Comparison of ENCODE assay signal across 2 cellular contexts in genomic region chr1:35572296-35572695, GRCh38.
TF ChIP-seq lines count a peak whose summit lies in the region.

No MANE protein-coding gene starts in this region.

TF ChIP-seq in A549, 52 proteins besides CTCF, POLR2A, EP300 and RAD21:
- TF ChIP-seq PBX3 (IDR thresholded peaks at IDR 0.05) = no peak
- TF ChIP-seq HMGXB4 (CRISPR knock-in tag; IDR thresholded peaks at IDR 0.05; ENCODE audit: borderline replicate concordance) = no peak
- no peak for TF ChIP-seq HOXB5 (CRISPR knock-in tag; IDR thresholded peaks at IDR 0.05)
- TF ChIP-seq KDM1A (IDR thresholded peaks at IDR 0.05; ENCODE audit: low read depth) = no peak
- no peak for TF ChIP-seq CBX8 (IDR thresholded peaks at IDR 0.05)
- TF ChIP-seq CHD4 (IDR thresholded peaks at IDR 0.05; ENCODE audit: borderline replicate concordance) = no peak
- no peak for TF ChIP-seq CBX2 (IDR thresholded peaks at IDR 0.05; ENCODE audit: borderline replicate concordance, low read depth)
TF ChIP-seq in A549: peak in this region for 0.

TF ChIP-seq in GM23338, 12 proteins besides CTCF, POLR2A, EP300 and RAD21 (continued from another document):
- TF ChIP-seq REST (IDR thresholded peaks at IDR 0.05; ENCODE audit: unreplicated experiment) = no peak
- TF ChIP-seq EZH2phosphoT487 (IDR thresholded peaks at IDR 0.05; ENCODE audit: unreplicated experiment) = no peak
- TF ChIP-seq, protein P1, sequence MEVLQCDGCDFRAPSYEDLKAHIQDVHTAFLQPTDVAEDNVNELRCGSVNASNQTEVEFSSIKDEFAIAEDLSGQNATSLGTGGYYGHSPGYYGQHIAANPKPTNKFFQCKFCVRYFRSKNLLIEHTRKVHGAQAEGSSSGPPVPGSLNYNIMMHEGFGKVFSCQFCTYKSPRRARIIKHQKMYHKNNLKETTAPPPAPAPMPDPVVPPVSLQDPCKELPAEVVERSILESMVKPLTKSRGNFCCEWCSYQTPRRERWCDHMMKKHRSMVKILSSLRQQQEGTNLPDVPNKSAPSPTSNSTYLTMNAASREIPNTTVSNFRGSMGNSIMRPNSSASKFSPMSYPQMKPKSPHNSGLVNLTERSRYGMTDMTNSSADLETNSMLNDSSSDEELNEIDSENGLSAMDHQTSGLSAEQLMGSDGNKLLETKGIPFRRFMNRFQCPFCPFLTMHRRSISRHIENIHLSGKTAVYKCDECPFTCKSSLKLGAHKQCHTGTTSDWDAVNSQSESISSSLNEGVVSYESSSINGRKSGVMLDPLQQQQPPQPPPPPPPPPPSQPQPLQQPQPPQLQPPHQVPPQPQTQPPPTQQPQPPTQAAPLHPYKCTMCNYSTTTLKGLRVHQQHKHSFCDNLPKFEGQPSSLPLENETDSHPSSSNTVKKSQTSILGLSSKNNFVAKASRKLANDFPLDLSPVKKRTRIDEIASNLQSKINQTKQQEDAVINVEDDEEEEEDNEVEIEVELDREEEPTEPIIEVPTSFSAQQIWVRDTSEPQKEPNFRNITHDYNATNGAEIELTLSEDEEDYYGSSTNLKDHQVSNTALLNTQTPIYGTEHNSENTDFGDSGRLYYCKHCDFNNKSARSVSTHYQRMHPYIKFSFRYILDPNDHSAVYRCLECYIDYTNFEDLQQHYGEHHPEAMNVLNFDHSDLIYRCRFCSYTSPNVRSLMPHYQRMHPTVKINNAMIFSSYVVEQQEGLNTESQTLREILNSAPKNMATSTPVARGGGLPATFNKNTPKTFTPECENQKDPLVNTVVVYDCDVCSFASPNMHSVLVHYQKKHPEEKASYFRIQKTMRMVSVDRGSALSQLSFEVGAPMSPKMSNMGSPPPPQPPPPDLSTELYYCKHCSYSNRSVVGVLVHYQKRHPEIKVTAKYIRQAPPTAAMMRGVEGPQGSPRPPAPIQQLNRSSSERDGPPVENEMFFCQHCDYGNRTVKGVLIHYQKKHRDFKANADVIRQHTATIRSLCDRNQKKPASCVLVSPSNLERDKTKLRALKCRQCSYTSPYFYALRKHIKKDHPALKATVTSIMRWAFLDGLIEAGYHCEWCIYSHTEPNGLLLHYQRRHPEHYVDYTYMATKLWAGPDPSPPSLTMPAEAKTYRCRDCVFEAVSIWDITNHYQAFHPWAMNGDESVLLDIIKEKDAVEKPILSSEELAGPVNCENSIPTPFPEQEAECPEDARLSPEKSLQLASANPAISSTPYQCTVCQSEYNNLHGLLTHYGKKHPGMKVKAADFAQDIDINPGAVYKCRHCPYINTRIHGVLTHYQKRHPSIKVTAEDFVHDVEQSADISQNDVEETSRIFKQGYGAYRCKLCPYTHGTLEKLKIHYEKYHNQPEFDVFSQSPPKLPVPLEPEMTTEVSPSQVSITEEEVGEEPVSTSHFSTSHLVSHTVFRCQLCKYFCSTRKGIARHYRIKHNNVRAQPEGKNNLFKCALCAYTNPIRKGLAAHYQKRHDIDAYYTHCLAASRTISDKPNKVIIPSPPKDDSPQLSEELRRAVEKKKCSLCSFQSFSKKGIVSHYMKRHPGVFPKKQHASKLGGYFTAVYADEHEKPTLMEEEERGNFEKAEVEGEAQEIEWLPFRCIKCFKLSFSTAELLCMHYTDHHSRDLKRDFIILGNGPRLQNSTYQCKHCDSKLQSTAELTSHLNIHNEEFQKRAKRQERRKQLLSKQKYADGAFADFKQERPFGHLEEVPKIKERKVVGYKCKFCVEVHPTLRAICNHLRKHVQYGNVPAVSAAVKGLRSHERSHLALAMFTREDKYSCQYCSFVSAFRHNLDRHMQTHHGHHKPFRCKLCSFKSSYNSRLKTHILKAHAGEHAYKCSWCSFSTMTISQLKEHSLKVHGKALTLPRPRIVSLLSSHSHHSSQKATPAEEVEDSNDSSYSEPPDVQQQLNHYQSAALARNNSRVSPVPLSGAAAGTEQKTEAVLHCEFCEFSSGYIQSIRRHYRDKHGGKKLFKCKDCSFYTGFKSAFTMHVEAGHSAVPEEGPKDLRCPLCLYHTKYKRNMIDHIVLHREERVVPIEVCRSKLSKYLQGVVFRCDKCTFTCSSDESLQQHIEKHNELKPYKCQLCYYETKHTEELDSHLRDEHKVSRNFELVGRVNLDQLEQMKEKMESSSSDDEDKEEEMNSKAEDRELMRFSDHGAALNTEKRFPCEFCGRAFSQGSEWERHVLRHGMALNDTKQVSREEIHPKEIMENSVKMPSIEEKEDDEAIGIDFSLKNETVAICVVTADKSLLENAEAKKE (CRISPR knock-in tag; IDR thresholded peaks at IDR 0.05) = no peak
